25 cellular contexts compared by ENCODE assay signal in the genomic region with DNA sequence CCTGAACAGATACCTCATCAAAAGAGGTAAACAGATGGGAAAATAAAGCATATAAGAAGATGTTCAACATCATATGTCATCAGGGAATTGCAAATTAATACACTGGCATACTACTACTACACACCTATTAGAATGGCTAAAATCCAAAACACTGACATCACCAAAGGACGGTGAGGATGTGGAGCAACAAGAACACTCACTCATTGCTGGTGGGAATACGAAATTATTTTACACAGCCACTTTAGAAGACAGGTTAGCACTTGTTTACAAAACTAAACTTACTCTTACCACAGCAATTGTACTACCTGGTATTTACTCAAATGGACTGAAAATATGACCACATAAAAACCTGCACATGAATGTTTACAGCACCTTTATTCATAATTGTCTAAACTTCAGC.
"Had no signal": no experiment of that assay in that cellular context is flagged by ENCODE, and none has a peak within 500 bp of the region (broad histone marks: within the 10 kb centered on the region; RNA-seq: fewer than 3 reads in every experiment).

No MANE protein-coding gene starts in this region.

- H3K27ac Mint-ChIP-seq: activated CD4-positive, alpha-beta T cell treated with anti-CD3 and anti-CD28 coated beads for 36 hours; activated CD8-positive, alpha-beta T cell treated with anti-CD3 and anti-CD28 coated beads for 36 hours; activated naive CD8-positive, alpha-beta T cell treated with anti-CD3 and anti-CD28 coated beads, Interleukin-2, amount 10 ng/mL, durations not matched to agents 7 days and 5 days; activated T-cell treated with anti-CD3 and anti-CD28 coated beads, Interleukin-2, amount 50 U/mL, for 72 hours; activated T-helper 2 cell treated with anti-CD3 and anti-CD28 coated beads, Interferon-gamma antibody, Interleukin-2, Interleukin-4, amounts not matched to agents 10 μg/mL and 5 μg/mL and 100 μg/mL, durations not matched to agents 14 hours and 24 hours and 36 hours; T-cell had no signal

- ATAC-seq: activated CD4-positive, alpha-beta T cell treated with anti-CD3 and anti-CD28 coated beads for 36 hours; activated CD8-positive, alpha-beta T cell treated with anti-CD3 and anti-CD28 coated beads for 36 hours; activated T-cell treated with anti-CD3 and anti-CD28 coated beads, Interleukin-2, amount 50 U/mL, for 72 hours; T-cell had no signal

- H3K4me3 ChIP-seq: adrenal gland, SK-N-MC had no signal

- H3K27ac ChIP-seq: adrenal gland, SK-N-MC, WERI-Rb-1 had no signal

- H3K27me3 ChIP-seq: adrenal gland had no signal

- H3K36me3 ChIP-seq: adrenal gland, WERI-Rb-1 had no signal

- H3K9me3 ChIP-seq: adrenal gland had no signal

- DNase-seq: activated CD4-positive, alpha-beta T cell treated with anti-CD3 and anti-CD28 coated beads for 36 hours; activated CD4-positive, alpha-beta T cell treated with anti-CD3 and anti-CD28 coated beads, Interleukin-2, amount 50 U/mL, for 1 hour; activated CD8-positive, alpha-beta memory T cell treated with anti-CD3 and anti-CD28 coated beads, Interleukin-2, amount 50 U/mL, for 4 hours; activated CD8-positive, alpha-beta T cell treated with anti-CD3 and anti-CD28 coated beads for 36 hours; activated gamma-delta T cell treated with Interleukin-2 at 50 U/mL for 16 hours; activated naive CD4-positive, alpha-beta T cell treated with anti-CD3 and anti-CD28 coated beads, Interleukin-2, amount 50 U/mL, for 16 hours; activated naive CD8-positive, alpha-beta T cell treated with anti-CD3 and anti-CD28 coated beads, Interleukin-2, amount 10 ng/mL, durations not matched to agents 7 days and 5 days; activated T-cell treated with anti-CD3 and anti-CD28 coated beads, Interleukin-2, amount 50 U/mL, for 72 hours; adrenal gland; anterior cingulate cortex; central memory CD4-positive, alpha-beta T cell; NCI-H1105 treated with DMSO at 0.1 percent for 48 hours; NCI-H1436 treated with DMSO at 0.1 percent for 48 hours; NCI-H187; NCI-H2081; NCI-H510A treated with DMSO at 0.1 percent for 48 hours; NCI-H69; NK-92 treated with Interleukin-12 subunit alpha and Interleukin-12 subunit beta, amount 100 ng/mL, for 24 hours; SIG-M5; T-cell; T-helper 2 cell; T1000; WERI-Rb-1 had no signal

- H3K4me3 Mint-ChIP-seq: activated CD4-positive, alpha-beta T cell treated with anti-CD3 and anti-CD28 coated beads for 36 hours; activated CD8-positive, alpha-beta T cell treated with anti-CD3 and anti-CD28 coated beads for 36 hours; activated naive CD8-positive, alpha-beta T cell treated with anti-CD3 and anti-CD28 coated beads, Interleukin-2, amount 10 ng/mL, durations not matched to agents 7 days and 5 days; activated T-cell treated with anti-CD3 and anti-CD28 coated beads, Interleukin-2, amount 50 U/mL, for 72 hours; T-cell had no signal

- H3K27me3 Mint-ChIP-seq: activated CD4-positive, alpha-beta T cell treated with anti-CD3 and anti-CD28 coated beads for 36 hours; activated CD8-positive, alpha-beta T cell treated with anti-CD3 and anti-CD28 coated beads for 36 hours; activated naive CD8-positive, alpha-beta T cell treated with anti-CD3 and anti-CD28 coated beads, Interleukin-2, amount 10 ng/mL, durations not matched to agents 7 days and 5 days; T-cell had no signal

- H3K9me3 Mint-ChIP-seq: activated CD8-positive, alpha-beta T cell treated with anti-CD3 and anti-CD28 coated beads for 36 hours; activated T-cell treated with anti-CD3 and anti-CD28 coated beads, Interleukin-2, amount 50 U/mL, for 72 hours; activated T-helper 2 cell treated with anti-CD3 and anti-CD28 coated beads, Interferon-gamma antibody, Interleukin-2, Interleukin-4, amounts not matched to agents 10 μg/mL and 5 μg/mL and 100 μg/mL, durations not matched to agents 14 hours and 24 hours and 36 hours had no signal
